ENCODE assay signal across 27 cellular contexts in the genomic region with DNA sequence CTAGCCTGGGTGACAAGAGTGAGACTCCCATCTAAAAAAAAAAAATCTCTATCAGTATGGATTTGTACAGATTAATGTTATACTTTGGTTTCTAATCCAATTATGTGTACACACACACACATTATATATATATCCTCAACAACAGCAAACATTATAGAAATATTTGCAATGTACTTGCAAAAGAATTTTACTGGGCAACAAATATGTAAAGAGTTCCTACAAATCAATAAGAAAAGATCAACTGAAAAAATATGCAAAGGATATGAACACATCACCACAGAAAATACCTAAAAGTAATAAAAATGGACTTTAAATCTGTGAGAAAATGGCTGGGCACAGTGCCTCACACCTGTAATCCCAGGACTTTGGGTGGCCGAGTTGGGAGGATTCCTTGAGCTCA.
"Had no signal": no experiment of that assay in that cellular context is flagged by ENCODE, and none has a peak within 500 bp of the region (broad histone marks: within the 10 kb centered on the region; RNA-seq: fewer than 3 reads in every experiment).

No MANE protein-coding gene starts in this region.

- H3K36me3 ChIP-seq: stomach, suprapubic skin, thoracic aorta, thyroid gland, tibial artery, tibial nerve, transverse colon, upper lobe of left lung, upper lobe of right lung, uterus, vagina had no signal

- H3K27ac ChIP-seq: stomach, suprapubic skin, testis, thoracic aorta, thyroid gland, tibial artery, tibial nerve, transverse colon, upper lobe of left lung, upper lobe of right lung, uterus, vagina had no signal

- H3K4me3 ChIP-seq: stomach, suprapubic skin, testis, thoracic aorta, thyroid gland, tibial artery, tibial nerve, transverse colon, upper lobe of left lung, upper lobe of right lung, uterus, vagina had no signal

- H3K4me1 ChIP-seq: suprapubic skin, testis, thyroid gland, tibial artery, tibial nerve, upper lobe of right lung, uterus, vagina had no signal

- FAIRE-seq: urothelium cell line had no signal

- ATAC-seq: stimulated activated effector memory CD8-positive, alpha-beta T cell treated with anti-CD3 and anti-CD28 coated beads, Interleukin-12 subunit alpha, Interleukin-12 subunit beta, amount 100 ng/mL, for 72 hours; stimulated activated memory B cell treated with anti-CD40 and anti-IgM and Interleukin-4, amounts not matched to agents 10 μg/mL and 1 μg/mL and 100 μg/mL, for 72 hours; stimulated activated naive B cell treated with anti-CD40 and anti-IgM and Interleukin-4, amounts not matched to agents 10 μg/mL and 1 μg/mL and 100 μg/mL, for 72 hours; stimulated activated naive CD8-positive, alpha-beta T cell treated with anti-CD3 and anti-CD28 coated beads, Interleukin-15, amount 100 ng/mL, for 72 hours; stimulated activated naive CD8-positive, alpha-beta T cell treated with anti-CD3 and anti-CD28 coated beads, Interleukin-15, Interleukin-2, amounts not matched to agents 100 U/mL and 50 U/mL, for 24 hours; upper lobe of right lung had no signal

- DNase-seq: stimulated activated CD4-positive, alpha-beta T cell treated with anti-CD3 and anti-CD28 coated beads, Interleukin-2, amount 100 ng/mL, for 48 hours; stimulated activated CD4-positive, alpha-beta T cell treated with anti-CD3 and anti-CD28 coated beads, Interleukin-4, amount 100 ng/mL, for 1 hour; stimulated activated CD4-positive, alpha-beta T cell treated with anti-CD3 and anti-CD28 coated beads, Interleukin-4, amount 100 ng/mL, for 24 hours; stimulated activated CD4-positive, alpha-beta T cell treated with anti-CD3 and anti-CD28 coated beads, Interleukin-4, amount 100 ng/mL, for 4 hours; stimulated activated CD8-positive, alpha-beta memory T cell treated with anti-CD3 and anti-CD28 coated beads, Interleukin-4, amount 100 ng/mL, for 48 hours; stimulated activated naive B cell treated with anti-CD40 and anti-IgM and Interleukin-4, amounts not matched to agents 10 μg/mL and 1 μg/mL and 100 μg/mL, for 72 hours; stimulated activated naive CD4-positive, alpha-beta T cell; stimulated activated naive CD4-positive, alpha-beta T cell treated with Interleukin-2 at 50 U/mL for 16 hours; stimulated activated naive CD8-positive, alpha-beta T cell treated with anti-CD3 and anti-CD28 coated beads, Interleukin-15, amount 100 ng/mL, for 72 hours; stimulated activated naive CD8-positive, alpha-beta T cell treated with anti-CD3 and anti-CD28 coated beads, Interleukin-15, Interleukin-2, amounts not matched to agents 100 U/mL and 50 U/mL, for 24 hours; stomach; substantia nigra; testis; thyroid gland; tibial artery; transverse colon; trophoblast cell; upper lobe of left lung; upper lobe of right lung; uterus had no signal

- H3K27me3 ChIP-seq: testis, thyroid gland, upper lobe of left lung, uterus, vagina had no signal

- H3K9me3 ChIP-seq: stomach, suprapubic skin, testis, thoracic aorta, thyroid gland, tibial artery, tibial nerve, transverse colon, upper lobe of left lung, upper lobe of right lung, uterus, vagina had no signal
